32 cellular contexts compared by ENCODE assay signal in genomic region chr17:3621146-3621720, GRCh38.
"Had no signal": no experiment of that assay in that cellular context is flagged by ENCODE, and none has a peak within 500 bp of the region (broad histone marks: within the 10 kb centered on the region; RNA-seq: fewer than 3 reads in every experiment).

No MANE protein-coding gene starts in this region.

- H3K27ac ChIP-seq: ascending aorta, breast epithelium, cardiac muscle cell, colonic mucosa, epithelial cell of prostate, esophagus squamous epithelium, gastroesophageal sphincter, WERI-Rb-1 had no signal

- H3K4me3 Mint-ChIP-seq: activated B cell treated with CpG ODN at 0.5 μM for 24 hours; activated CD8-positive, alpha-beta T cell treated with anti-CD3 and anti-CD28 coated beads for 36 hours; activated naive CD4-positive, alpha-beta T cell treated with anti-CD3 and anti-CD28 coated beads, Interleukin-2, amount 10 ng/mL, durations not matched to agents 7 days and 5 days; activated naive CD8-positive, alpha-beta T cell treated with anti-CD3 and anti-CD28 coated beads, Interleukin-2, amount 10 ng/mL, durations not matched to agents 7 days and 5 days; brain; T-helper 17 cell; T-helper 2 cell treated with Interferon-gamma antibody and Interleukin-4, amounts not matched to agents 5 μg/mL and 100 μg/mL, for 36 hours had no signal

- H3K27me3 ChIP-seq: ascending aorta, breast epithelium, cardiac muscle cell, colonic mucosa, esophagus squamous epithelium, gastroesophageal sphincter had no signal

- H3K9me3 Mint-ChIP-seq: activated naive CD8-positive, alpha-beta T cell treated with anti-CD3 and anti-CD28 coated beads, Interleukin-2, amount 10 ng/mL, durations not matched to agents 7 days and 5 days; brain had no signal

- ATAC-seq: activated CD4-positive, CD25-positive, alpha-beta regulatory T cell treated with anti-CD3 and anti-CD28 coated beads, Interleukin-2, amount 50 U/mL, for 24 hours; activated CD8-positive, alpha-beta T cell treated with anti-CD3 and anti-CD28 coated beads for 36 hours; activated naive CD4-positive, alpha-beta T cell treated with anti-CD3 and anti-CD28 coated beads, Interleukin-2, amount 50 U/mL, for 72 hours; gastroesophageal sphincter; T-helper 17 cell had no signal

- H3K4me1 ChIP-seq: ascending aorta, breast epithelium, colonic mucosa, esophagus squamous epithelium, gastroesophageal sphincter had no signal

- H3K4me1 Mint-ChIP-seq: activated B cell treated with CpG ODN at 0.5 μM for 24 hours; activated naive CD4-positive, alpha-beta T cell treated with anti-CD3 and anti-CD28 coated beads, Interleukin-2, amount 10 ng/mL, durations not matched to agents 7 days and 5 days; activated naive CD8-positive, alpha-beta T cell treated with anti-CD3 and anti-CD28 coated beads, Interleukin-2, amount 10 ng/mL, durations not matched to agents 7 days and 5 days; brain; T-helper 17 cell had no signal

- H3K4me3 ChIP-seq: ascending aorta, breast epithelium, cardiac muscle cell, colonic mucosa, esophagus squamous epithelium, gastroesophageal sphincter had no signal

- H3K27ac Mint-ChIP-seq: activated B cell treated with CpG ODN at 0.5 μM for 24 hours; activated CD8-positive, alpha-beta T cell treated with anti-CD3 and anti-CD28 coated beads for 36 hours; activated naive CD4-positive, alpha-beta T cell treated with anti-CD3 and anti-CD28 coated beads, Interleukin-2, amount 10 ng/mL, durations not matched to agents 7 days and 5 days; activated naive CD8-positive, alpha-beta T cell treated with anti-CD3 and anti-CD28 coated beads, Interleukin-2, amount 10 ng/mL, durations not matched to agents 7 days and 5 days; brain; T-helper 17 cell; T-helper 2 cell treated with Interferon-gamma antibody and Interleukin-4, amounts not matched to agents 5 μg/mL and 100 μg/mL, for 36 hours had no signal

- H3K9me3 ChIP-seq: ascending aorta, breast epithelium, colonic mucosa, esophagus squamous epithelium, gastroesophageal sphincter had no signal

- DNase-seq: activated B cell treated with CpG ODN at 0.5 μM for 24 hours; activated CD4-positive, alpha-beta T cell treated with anti-CD3 and anti-CD28 coated beads for 48 hours; activated CD4-positive, alpha-beta T cell treated with anti-CD3 and anti-CD28 coated beads, Interleukin-2, amount 50 U/mL, for 1 hour; activated CD4-positive, alpha-beta T cell treated with anti-CD3 and anti-CD28 coated beads, Interleukin-2, amount 50 U/mL, for 48 hours; activated CD8-positive, alpha-beta memory T cell treated with anti-CD3 and anti-CD28 coated beads for 24 hours; activated CD8-positive, alpha-beta memory T cell treated with anti-CD3 and anti-CD28 coated beads, Interleukin-2, amount 50 U/mL, for 4 hours; activated CD8-positive, alpha-beta T cell treated with anti-CD3 and anti-CD28 coated beads for 36 hours; activated gamma-delta T cell; activated naive CD4-positive, alpha-beta T cell; activated naive CD4-positive, alpha-beta T cell treated with anti-CD3 and anti-CD28 coated beads, Interleukin-2, amount 10 ng/mL, durations not matched to agents 7 days and 5 days; activated naive CD8-positive, alpha-beta T cell treated with anti-CD3 and anti-CD28 coated beads, Interleukin-2, amount 10 ng/mL, durations not matched to agents 7 days and 5 days; activated T-cell treated with anti-CD3 and anti-CD28 coated beads, Interleukin-2, amount 50 U/mL, for 1 hour; activated T-cell treated with anti-CD3 and anti-CD28 coated beads, Interleukin-2, amount 50 U/mL, for 48 hours; central memory CD4-positive, alpha-beta T cell; cerebellar nuclear complex; colonic mucosa; effector CD8-positive, alpha-beta T cell; esophagus squamous epithelium; foreskin melanocyte; T-helper 1 cell; T-helper 17 cell; T1000; WERI-Rb-1 had no signal

- H3K27me3 Mint-ChIP-seq: activated B cell treated with CpG ODN at 0.5 μM for 24 hours; activated CD8-positive, alpha-beta T cell treated with anti-CD3 and anti-CD28 coated beads for 36 hours; activated naive CD4-positive, alpha-beta T cell treated with anti-CD3 and anti-CD28 coated beads, Interleukin-2, amount 10 ng/mL, durations not matched to agents 7 days and 5 days; activated naive CD8-positive, alpha-beta T cell treated with anti-CD3 and anti-CD28 coated beads, Interleukin-2, amount 10 ng/mL, durations not matched to agents 7 days and 5 days; brain; T-helper 17 cell had no signal
